2 cellular contexts compared by ENCODE assay signal in genomic region chr12:25272937-25273526, GRCh38.
TF ChIP-seq lines count a peak whose summit lies in the region.

No MANE protein-coding gene starts in this region.

TF ChIP-seq in SK-N-SH, 30 proteins besides CTCF, POLR2A, EP300 and RAD21 (continued from another document):
- TF ChIP-seq RXRA (IDR thresholded peaks at IDR 0.05; ENCODE audit: borderline replicate concordance, low read depth), result no peak
- no peak for TF ChIP-seq FOXM1 (IDR thresholded peaks at IDR 0.05; ENCODE audit: low read depth)

TF ChIP-seq in SK-N-SH treated with all-trans-retinoic acid at 6 μM for 48 hours, 23 proteins besides CTCF, POLR2A, EP300 and RAD21 (continued from another document):
- TF ChIP-seq POU6F1 (CRISPR knock-in tag; IDR thresholded peaks at IDR 0.05; ENCODE audit: borderline replicate concordance, low read depth) (no peak), ZNF70 (CRISPR knock-in tag; IDR thresholded peaks at IDR 0.05) (no peak), CSRNP3 (CRISPR knock-in tag; IDR thresholded peaks at IDR 0.05) (no peak), ESRRG (CRISPR knock-in tag; IDR thresholded peaks at IDR 0.05) (no peak), TSHZ2 (CRISPR knock-in tag; IDR thresholded peaks at IDR 0.05) (no peak), TCF4 (CRISPR knock-in tag; IDR thresholded peaks at IDR 0.05; ENCODE audit: borderline replicate concordance) (no peak), PPARA (CRISPR knock-in tag; IDR thresholded peaks at IDR 0.05; ENCODE audit: borderline replicate concordance) (no peak), CREB5 (CRISPR knock-in tag; IDR thresholded peaks at IDR 0.05; ENCODE audit: low read depth) (no peak), OSR1 (CRISPR knock-in tag; IDR thresholded peaks at IDR 0.05) (no peak), ZNF565 (CRISPR knock-in tag; conservative IDR thresholded peaks at IDR 0.05; ENCODE audit: low read depth) (no peak), SNAI2 (CRISPR knock-in tag; IDR thresholded peaks at IDR 0.05) (no peak), PATZ1 (CRISPR knock-in tag; IDR thresholded peaks at IDR 0.05; ENCODE audit: borderline replicate concordance) (no peak), GLIS3 (CRISPR knock-in tag; IDR thresholded peaks at IDR 0.05) (no peak), BACH2 (CRISPR knock-in tag; IDR thresholded peaks at IDR 0.05; ENCODE audit: borderline replicate concordance) (no peak)
